8 cellular contexts compared by ENCODE assay signal in the genomic region with DNA sequence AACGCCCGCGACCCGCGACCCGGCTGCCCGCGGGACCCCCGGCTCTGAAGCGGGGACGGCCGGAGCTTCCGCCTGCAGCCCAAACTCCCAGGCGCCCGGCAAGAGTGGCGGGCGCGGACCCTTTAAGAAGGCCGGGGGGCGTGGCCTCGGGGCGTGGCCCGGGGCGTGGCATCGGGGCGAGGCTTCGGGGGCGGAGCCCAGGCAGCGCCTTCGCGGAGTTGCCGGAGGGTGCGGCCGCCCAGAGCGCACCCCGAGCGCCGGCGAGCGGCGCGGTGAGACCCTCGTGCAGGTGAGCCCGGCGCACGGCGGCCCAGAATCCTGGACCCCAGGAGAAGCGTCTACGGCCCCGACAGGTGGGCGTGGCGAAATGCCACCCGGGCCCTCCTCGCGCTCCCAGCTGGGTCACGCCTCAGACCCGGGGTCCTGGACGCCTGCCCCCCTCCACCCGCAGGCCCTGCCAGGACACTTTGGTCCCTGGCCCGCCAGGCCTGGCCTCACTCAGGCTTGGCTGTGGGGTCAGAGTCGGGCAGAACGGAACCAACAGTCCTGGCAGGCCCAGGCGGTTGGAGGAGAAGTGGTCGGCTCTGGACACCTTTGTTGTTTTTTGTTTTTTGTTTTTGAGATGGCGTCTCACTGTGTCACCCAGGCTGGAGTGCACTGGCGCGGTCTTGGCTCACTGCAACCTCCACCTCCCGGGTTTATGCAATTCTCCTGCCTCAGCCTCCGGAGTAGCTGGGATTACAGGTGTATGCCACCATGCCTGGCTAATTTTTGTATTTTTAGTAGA. TPM values are rescaled to one million over a fixed set of nuclear protein-coding genes. Genes with fewer than 3 reads are reported as not detected.
A peak's percentile ranks its signal among the peaks of the same experiment; 100 is the strongest.
DNase-seq lines count a peak whose midpoint lies in the region; ATAC-seq and TF ChIP-seq lines count a peak whose summit lies in the region.

No MANE protein-coding gene starts in this region.

- H3K4me2 ChIP-seq in OCI-LY3 (ENCODE audit: low read length) (peak overlapping the region; percentile 81), fibroblast of lung (ENCODE audit: extremely low read depth, insufficient read depth, low read length) (peak overlapping the region; percentile 87)

- TF ChIP-seq CTCF in OCI-LY3 (IDR thresholded peaks at IDR 0.05; ENCODE audit: low read depth, low read length) (no peak), fibroblast of lung (conservative IDR thresholded peaks at IDR 0.05 in 1 of 2, IDR thresholded peaks at IDR 0.05 in 1 of 2; ENCODE audit: low read depth in 1 of 2, low read length in 2 of 2) (no peak), natural killer cell (IDR thresholded peaks at IDR 0.05) (peak; percentile 2)

- H3K9me3 ChIP-seq in CD4-positive, CD25-positive, alpha-beta regulatory T cell (ENCODE audit: control insufficient read depth in 2 of 2, low read length in 2 of 2), result no peaks in the 10 kb centered on the region
- H3K9me3 ChIP-seq in OCI-LY3 (ENCODE audit: insufficient read depth, low read length) (no peaks in the 10 kb centered on the region), fibroblast of lung (ENCODE audit: control insufficient read depth, insufficient read depth, low read depth, low read length) (no peaks in the 10 kb centered on the region)

- no peaks in the 10 kb centered on the region for H3K27me3 ChIP-seq in CD4-positive, CD25-positive, alpha-beta regulatory T cell (ENCODE audit: control insufficient read depth, insufficient read depth, low read length)
- H3K27me3 ChIP-seq in OCI-LY3 (ENCODE audit: low read depth, low read length), result peaks cover 40% of the 10 kb centered on the region
- H3K27me3 ChIP-seq in fibroblast of lung (ENCODE audit: control insufficient read depth, insufficient read depth, low read length), result peaks cover 2% of the 10 kb centered on the region

- H3K4me3 Mint-ChIP-seq in CD4-positive, CD25-positive, alpha-beta regulatory T cell, result peak overlapping the region in 2 of 4 donors; percentile 53 to 68
- peak overlapping the region; percentile 80 for H3K4me3 Mint-ChIP-seq in activated T-cell treated with anti-CD3 and anti-CD28 coated beads, Interleukin-2, amount 50 U/mL, for 4 hours
- H3K4me3 Mint-ChIP-seq in natural killer cell, result peak overlapping the region; percentile 25
- H3K4me3 Mint-ChIP-seq in stimulated activated naive B cell treated with anti-CD40 and anti-IgM and Interleukin-4, amounts not matched to agents 10 μg/mL and 1 μg/mL and 100 μg/mL, for 72 hours, result peak overlapping the region; percentile 79 to 92

- H3K9me3 Mint-ChIP-seq in CD4-positive, CD25-positive, alpha-beta regulatory T cell, result no peaks in the 10 kb centered on the region
- no peaks in the 10 kb centered on the region for H3K9me3 Mint-ChIP-seq in activated T-cell treated with anti-CD3 and anti-CD28 coated beads, Interleukin-2, amount 50 U/mL, for 4 hours
- H3K9me3 Mint-ChIP-seq in natural killer cell, result no peaks in the 10 kb centered on the region
- H3K9me3 Mint-ChIP-seq in stimulated activated naive B cell treated with anti-CD40 and anti-IgM and Interleukin-4, amounts not matched to agents 10 μg/mL and 1 μg/mL and 100 μg/mL, for 72 hours, result no peaks in the 10 kb centered on the region

- intact Hi-C loops in natural killer cell (cut with micrococcal nuclease), result no loop called here

- peak; percentile 81 to 87 (median 84) for DNase-seq in CD4-positive, CD25-positive, alpha-beta regulatory T cell
- peak; percentile 94 for DNase-seq in activated T-cell treated with anti-CD3 and anti-CD28 coated beads, Interleukin-2, amount 50 U/mL, for 4 hours
- peak; percentile 61 to 63 for DNase-seq in fibroblast of lung (ENCODE audit: low read depth in 2 of 2)
- DNase-seq in natural killer cell, result peak; percentile 79
- DNase-seq in stimulated activated naive B cell treated with anti-CD40 and anti-IgM and Interleukin-4, amounts not matched to agents 10 μg/mL and 1 μg/mL and 100 μg/mL, for 72 hours, result peak; percentile 85

- peak; percentile 71 to 76 for ATAC-seq in CD4-positive, CD25-positive, alpha-beta regulatory T cell (ENCODE audit: low read depth in 2 of 2)
- ATAC-seq in GM19328 (IDR thresholded peaks at IDR 0.05; ENCODE audit: unreplicated experiment) (peak; percentile 63), HG03521 (IDR thresholded peaks at IDR 0.05; ENCODE audit: unreplicated experiment) (peak; percentile 66), natural killer cell (peak; percentile 60 to 82 (median 70))
- ATAC-seq in activated T-cell treated with anti-CD3 and anti-CD28 coated beads, Interleukin-2, amount 50 U/mL, for 4 hours, result peak; percentile 75 to 78
- peak; percentile 57 to 69 for ATAC-seq in stimulated activated naive B cell treated with anti-CD40 and anti-IgM and Interleukin-4, amounts not matched to agents 10 μg/mL and 1 μg/mL and 100 μg/mL, for 72 hours (replicated peaks)

- H3K4me1 Mint-ChIP-seq in CD4-positive, CD25-positive, alpha-beta regulatory T cell, result peaks cover 0 to 16% (median 0%) of the 10 kb centered on the region in 4 donors
- peaks cover 24% of the 10 kb centered on the region for H3K4me1 Mint-ChIP-seq in activated T-cell treated with anti-CD3 and anti-CD28 coated beads, Interleukin-2, amount 50 U/mL, for 4 hours (ENCODE audit: low read depth)
- peaks cover 0 to 18% of the 10 kb centered on the region in 2 donors for H3K4me1 Mint-ChIP-seq in natural killer cell
- peaks cover 35 to 63% of the 10 kb centered on the region in 2 donors for H3K4me1 Mint-ChIP-seq in stimulated activated naive B cell treated with anti-CD40 and anti-IgM and Interleukin-4, amounts not matched to agents 10 μg/mL and 1 μg/mL and 100 μg/mL, for 72 hours

- H3K27ac ChIP-seq in CD4-positive, CD25-positive, alpha-beta regulatory T cell (ENCODE audit: insufficient read depth, low read length, poor library complexity, severe bottlenecking), result no peak overlapping the region
- H3K27ac ChIP-seq in OCI-LY3 (ENCODE audit: low read length) (no peak overlapping the region), fibroblast of lung (ENCODE audit: insufficient read depth, low read length) (no peak overlapping the region)

- no peaks in the 10 kb centered on the region for H3K36me3 ChIP-seq in CD4-positive, CD25-positive, alpha-beta regulatory T cell (ENCODE audit: control insufficient read depth, insufficient read depth, low read length)
- H3K36me3 ChIP-seq in OCI-LY3 (replicated peaks; ENCODE audit: low read depth, low read length) (no peaks in the 10 kb centered on the region), fibroblast of lung (ENCODE audit: control insufficient read depth, insufficient read depth, low read length) (no peaks in the 10 kb centered on the region)

- H3K27ac Mint-ChIP-seq in CD4-positive, CD25-positive, alpha-beta regulatory T cell, result no peak overlapping the region
- no peak overlapping the region for H3K27ac Mint-ChIP-seq in natural killer cell
- peak overlapping the region; percentile 37 for H3K27ac Mint-ChIP-seq in stimulated activated naive B cell treated with anti-CD40 and anti-IgM and Interleukin-4, amounts not matched to agents 10 μg/mL and 1 μg/mL and 100 μg/mL, for 72 hours

- no peaks in the 10 kb centered on the region for H3K79me2 ChIP-seq in OCI-LY3 (ENCODE audit: low read length)
- H3K79me2 ChIP-seq in fibroblast of lung (ENCODE audit: control insufficient read depth, insufficient read depth, low read length), result no peaks in the 10 kb centered on the region

- H3K9ac ChIP-seq in OCI-LY3 (ENCODE audit: low read length), result no peak overlapping the region
- H3K9ac ChIP-seq in fibroblast of lung (ENCODE audit: insufficient read depth, low read length), result peak overlapping the region; percentile 36

- H3K36me3 Mint-ChIP-seq in CD4-positive, CD25-positive, alpha-beta regulatory T cell, result no peaks in the 10 kb centered on the region
- no peaks in the 10 kb centered on the region for H3K36me3 Mint-ChIP-seq in activated T-cell treated with anti-CD3 and anti-CD28 coated beads, Interleukin-2, amount 50 U/mL, for 4 hours (ENCODE audit: insufficient read depth)
- H3K36me3 Mint-ChIP-seq in natural killer cell, result no peaks in the 10 kb centered on the region
- H3K36me3 Mint-ChIP-seq in stimulated activated naive B cell treated with anti-CD40 and anti-IgM and Interleukin-4, amounts not matched to agents 10 μg/mL and 1 μg/mL and 100 μg/mL, for 72 hours, result peaks cover 18 to 25% of the 10 kb centered on the region in 2 donors

- H3K4me3 ChIP-seq in CD4-positive, CD25-positive, alpha-beta regulatory T cell (ENCODE audit: low read depth, low read length), result no peak overlapping the region
- H3K4me3 ChIP-seq in OCI-LY3 (ENCODE audit: low read length) (peak overlapping the region; percentile 71), fibroblast of lung (replicated peaks in 1 of 4; ENCODE audit: control extremely low read depth in 1 of 4, insufficient read depth in 1 of 4, low read depth in 3 of 4, low read length in 4 of 4) (peak overlapping the region; percentile 37 to 61 (median 60))

- peaks cover 24% of the 10 kb centered on the region for H3K27me3 Mint-ChIP-seq in CD4-positive, CD25-positive, alpha-beta regulatory T cell
- H3K27me3 Mint-ChIP-seq in activated T-cell treated with anti-CD3 and anti-CD28 coated beads, Interleukin-2, amount 50 U/mL, for 4 hours (ENCODE audit: low read depth), result peaks cover 24% of the 10 kb centered on the region
- peaks cover 7 to 33% of the 10 kb centered on the region in 2 donors for H3K27me3 Mint-ChIP-seq in natural killer cell (ENCODE audit: low read depth in 2 of 2)
- peaks cover 21 to 41% of the 10 kb centered on the region in 2 donors for H3K27me3 Mint-ChIP-seq in stimulated activated naive B cell treated with anti-CD40 and anti-IgM and Interleukin-4, amounts not matched to agents 10 μg/mL and 1 μg/mL and 100 μg/mL, for 72 hours

- H2AFZ ChIP-seq in OCI-LY3 (ENCODE audit: low read depth, low read length) (no peak overlapping the region), fibroblast of lung (ENCODE audit: low read length) (peak overlapping the region; percentile 59)

- no peaks in the 10 kb centered on the region for H4K20me1 ChIP-seq in OCI-LY3 (ENCODE audit: insufficient read depth, low read length)
- no peaks in the 10 kb centered on the region for H4K20me1 ChIP-seq in fibroblast of lung (ENCODE audit: control insufficient read depth, extremely low read depth, insufficient read depth, low read length)

- H3K4me1 ChIP-seq in CD4-positive, CD25-positive, alpha-beta regulatory T cell (ENCODE audit: control insufficient read depth, insufficient read depth, low read length, poor library complexity, severe bottlenecking), result peaks cover 35% of the 10 kb centered on the region
- H3K4me1 ChIP-seq in OCI-LY3 (ENCODE audit: low read length) (peaks cover 18% of the 10 kb centered on the region), fibroblast of lung (ENCODE audit: control insufficient read depth, extremely low read depth, insufficient read depth, low read length) (peaks cover 16% of the 10 kb centered on the region)

RNA-seq across cellular contexts. Expression of a gene that starts 14.4 kb away (rescaled TPM):
- total RNA-seq in CD4-positive, CD25-positive, alpha-beta regulatory T cell, result not detected
- polyA plus RNA-seq in CD4-positive, CD25-positive, alpha-beta regulatory T cell, result not detected
- total RNA-seq in activated T-cell treated with anti-CD3 and anti-CD28 coated beads, Interleukin-2, amount 50 U/mL, for 4 hours, result under 1 TPM in 1 of 3 donors, not detected in 2; 0.16 TPM
- total RNA-seq in fibroblast of lung (not detected in 2 replicates), natural killer cell (not detected)
- polyA plus RNA-seq in fibroblast of lung, result not detected in 2 replicates
- polyA plus RNA-seq in fibroblast of lung (2012), result not detected in 2 replicates
- not detected in 2 replicates for polyA minus RNA-seq in fibroblast of lung (ENCODE audit: low replicate concordance)

RNA-seq across cellular contexts. Expression of a gene that starts 39.8 kb away (rescaled TPM):
- 4.2 TPM for total RNA-seq in CD4-positive, CD25-positive, alpha-beta regulatory T cell
- polyA plus RNA-seq in CD4-positive, CD25-positive, alpha-beta regulatory T cell, result under 1 TPM in 3 of 4 donors, not detected in 1; 0.06 to 0.38 (median 0.21) TPM
- 10 to 100 TPM; 12.0 to 18.0 (median 15.2) TPM for total RNA-seq in activated T-cell treated with anti-CD3 and anti-CD28 coated beads, Interleukin-2, amount 50 U/mL, for 4 hours
- total RNA-seq in fibroblast of lung (38.3 and 50.9 TPM in 2 replicates), natural killer cell (1 to 10 TPM; 4.1 to 5.0 (median 4.6) TPM)
- polyA plus RNA-seq in fibroblast of lung, result 15.6 and 20.7 TPM in 2 replicates
- 43.3 and 61.1 TPM in 2 replicates for polyA plus RNA-seq in fibroblast of lung (2012)
- polyA minus RNA-seq in fibroblast of lung (ENCODE audit: low replicate concordance), result 28.0 and 70.5 TPM in 2 replicates

RNA-seq across cellular contexts. Expression of a gene that starts 46.4 kb away (rescaled TPM):
- total RNA-seq in CD4-positive, CD25-positive, alpha-beta regulatory T cell, result 76.7 TPM
- polyA plus RNA-seq in CD4-positive, CD25-positive, alpha-beta regulatory T cell, result 100 to 1,000 TPM; 174 to 489 (median 295) TPM
- total RNA-seq in activated T-cell treated with anti-CD3 and anti-CD28 coated beads, Interleukin-2, amount 50 U/mL, for 4 hours, result 10 to 100 TPM; 22.3 to 23.7 (median 22.9) TPM
- 74.7 and 93.3 TPM in 2 replicates for total RNA-seq in fibroblast of lung
- 18.4 and 24.2 TPM in 2 replicates for polyA plus RNA-seq in fibroblast of lung
- polyA plus RNA-seq in fibroblast of lung (2012), result 62.6 and 69.5 TPM in 2 replicates
- polyA minus RNA-seq in fibroblast of lung (ENCODE audit: low replicate concordance), result 12.9 and 31.1 TPM in 2 replicates
- 10 to 100 TPM; 17.0 to 56.9 (median 50.2) TPM for total RNA-seq in natural killer cell

RNA-seq across cellular contexts. Expression of a gene that starts 56.2 kb away (rescaled TPM):
- total RNA-seq in CD4-positive, CD25-positive, alpha-beta regulatory T cell, result 20.0 TPM
- polyA plus RNA-seq in CD4-positive, CD25-positive, alpha-beta regulatory T cell, result 1 to 10 TPM; 3.0 to 6.3 (median 4.7) TPM
- total RNA-seq in activated T-cell treated with anti-CD3 and anti-CD28 coated beads, Interleukin-2, amount 50 U/mL, for 4 hours, result 10 to 100 TPM; 22.3 to 27.6 (median 26.8) TPM
- total RNA-seq in fibroblast of lung (3.1 and 3.3 TPM in 2 replicates), natural killer cell (10 to 100 TPM; 19.6 to 25.1 (median 21.5) TPM)
- 2.6 and 3.4 TPM in 2 replicates for polyA plus RNA-seq in fibroblast of lung
- polyA plus RNA-seq in fibroblast of lung (2012), result 5.0 and 6.2 TPM in 2 replicates
- 1.7 TPM in 2 replicates for polyA minus RNA-seq in fibroblast of lung (ENCODE audit: low replicate concordance)

RNA-seq across cellular contexts. Expression of a gene that starts 59.8 kb away (rescaled TPM):
- 25.9 TPM for total RNA-seq in CD4-positive, CD25-positive, alpha-beta regulatory T cell
- polyA plus RNA-seq in CD4-positive, CD25-positive, alpha-beta regulatory T cell, result 1 to 10 TPM in 2 of 4 donors, under 1 TPM in 1, not detected in 1; 0.21 to 1.3 (median 1.1) TPM
- total RNA-seq in activated T-cell treated with anti-CD3 and anti-CD28 coated beads, Interleukin-2, amount 50 U/mL, for 4 hours, result 1 to 10 TPM; 1.3 to 3.0 (median 2.7) TPM
- total RNA-seq in fibroblast of lung (1.5 and 2.0 TPM in 2 replicates), natural killer cell (10 to 100 TPM; 15.4 to 35.5 (median 28.9) TPM)
- polyA plus RNA-seq in fibroblast of lung, result 0.10 and 0.49 TPM in 2 replicates
- 0.20 and 0.99 TPM in 2 replicates for polyA plus RNA-seq in fibroblast of lung (2012)
- polyA minus RNA-seq in fibroblast of lung (ENCODE audit: low replicate concordance), result 0.39 TPM in 1 of 2 replicates, not detected in the other
